6 cellular contexts compared by ENCODE assay signal in genomic region chr2:3705808-3706207, GRCh38. TPM values are rescaled to one million over a fixed set of nuclear protein-coding genes. Genes with fewer than 3 reads are reported as not detected.
"Had no signal": no experiment of that assay in that cellular context is flagged by ENCODE, and none has a peak within 500 bp of the region (broad histone marks: within the 10 kb centered on the region; RNA-seq: fewer than 3 reads in every experiment).

No MANE protein-coding gene starts in this region.

- DNase-seq: H9, HCEC 1CT had no signal

- H3K27ac Mint-ChIP-seq: GM23338, IgD-negative memory B cell had no signal

- H3K4me3 Mint-ChIP-seq: GM23338, H9, IgD-negative memory B cell had no signal

- ATAC-seq: GM23338 had no signal

- H3K4me2 ChIP-seq: GM23338 had no signal

- H3K4me3 ChIP-seq: GM23338 had no signal

- H3K9me3 Mint-ChIP-seq: IgD-negative memory B cell had no signal

RNA-seq across cellular contexts. Expression of gene DCDC2C, which starts 2.4 kb away (rescaled TPM):
- total RNA-seq: GM23338, H1, H9, HT-29 had no signal
- polyA plus RNA-seq: IgD-negative memory B cell had no signal

RNA-seq across cellular contexts. Expression of gene ALLC, which starts 47.8 kb away (rescaled TPM):
- total RNA-seq: GM23338, H1, H9, HT-29 had no signal
- polyA plus RNA-seq: GM23338, H1, IgD-negative memory B cell had no signal
